Comparison of ENCODE assay signal across 19 cellular contexts in genomic region chr1:10848109-10848684, GRCh38.
"Had no signal": no experiment of that assay in that cellular context is flagged by ENCODE, and none has a peak within 500 bp of the region (broad histone marks: within the 10 kb centered on the region; RNA-seq: fewer than 3 reads in every experiment).

No MANE protein-coding gene starts in this region.

- H3K27me3 ChIP-seq: gastroesophageal sphincter, ovary, upper lobe of left lung, uterus had no signal

- H3K4me1 ChIP-seq: gastroesophageal sphincter, tibial artery, upper lobe of left lung, uterus had no signal

- H3K4me1 Mint-ChIP-seq: immature natural killer cell; naive thymus-derived CD8-positive, alpha-beta T cell had no signal

- H3K27ac ChIP-seq: esophagus squamous epithelium, gastroesophageal sphincter, ovary, tibial artery, upper lobe of left lung, uterus had no signal

- H3K27ac Mint-ChIP-seq: immature natural killer cell; naive thymus-derived CD8-positive, alpha-beta T cell had no signal

- DNase-seq: dermis blood vessel endothelial cell; esophagus squamous epithelium; foreskin fibroblast; glutamatergic neuron; immature natural killer cell; mammary epithelial cell; mucosa of descending colon; naive thymus-derived CD8-positive, alpha-beta T cell; ovary; stimulated activated CD4-positive, alpha-beta T cell treated with anti-CD3 and anti-CD28 coated beads, Interleukin-2, amount 100 ng/mL, for 48 hours; stimulated activated naive CD8-positive, alpha-beta T cell treated with anti-CD3 and anti-CD28 coated beads, Interleukin-15, Interleukin-2, amounts not matched to agents 100 U/mL and 50 U/mL, for 24 hours; tibial artery; upper lobe of left lung; uterus had no signal

- H3K4me3 Mint-ChIP-seq: immature natural killer cell; naive thymus-derived CD8-positive, alpha-beta T cell had no signal

- H3K4me2 ChIP-seq: smooth muscle cell had no signal

- H3K36me3 Mint-ChIP-seq: immature natural killer cell had no signal

- H3K36me3 ChIP-seq: esophagus squamous epithelium, gastroesophageal sphincter, ovary, tibial artery, upper lobe of left lung, uterus had no signal

- H3K4me3 ChIP-seq: esophagus squamous epithelium, gastroesophageal sphincter, mucosa of descending colon, ovary, smooth muscle cell, tibial artery, upper lobe of left lung, uterus had no signal

- H3K9me3 ChIP-seq: mucosa of descending colon, ovary, uterus had no signal

- FAIRE-seq: colon, keratinocyte had no signal

- ATAC-seq: gastroesophageal sphincter; mucosa of descending colon; naive thymus-derived CD8-positive, alpha-beta T cell; right cardiac atrium; stimulated activated naive CD8-positive, alpha-beta T cell treated with anti-CD3 and anti-CD28 coated beads, Interleukin-15, Interleukin-2, amounts not matched to agents 100 U/mL and 50 U/mL, for 24 hours had no signal
